Comparison of ENCODE assay signal across 8 cellular contexts in the genomic region with DNA sequence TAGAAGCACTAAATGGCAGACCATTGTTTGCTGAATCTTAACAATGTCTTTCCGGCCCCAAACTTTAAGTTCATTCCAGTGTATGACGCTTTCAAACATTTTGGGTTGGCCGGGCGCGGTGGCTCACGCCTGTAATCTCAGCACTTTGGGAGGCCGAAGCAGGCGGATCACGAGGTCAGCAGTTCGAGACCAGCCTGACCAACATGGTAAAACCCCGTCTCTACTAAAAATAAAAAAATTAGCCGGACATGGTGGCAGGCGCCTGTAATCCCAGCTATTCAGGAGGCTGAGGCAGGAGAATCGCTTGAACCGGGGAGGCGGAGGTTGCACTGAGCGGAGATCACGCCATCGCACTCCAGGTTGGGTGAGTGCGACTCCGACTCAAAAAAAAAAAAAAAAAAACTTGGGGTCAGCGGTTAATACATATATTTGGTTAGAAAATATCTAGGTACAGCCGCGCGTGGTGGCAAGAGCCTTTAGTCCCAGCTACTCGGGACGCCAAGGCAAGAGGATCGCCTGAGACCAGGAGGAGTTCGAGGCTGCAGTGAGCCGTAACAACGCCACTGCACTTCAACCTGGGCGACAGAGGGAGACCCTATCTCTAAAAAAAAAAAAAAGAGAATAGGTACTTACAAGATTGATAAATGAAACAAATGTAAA. TPM values are rescaled to one million over a fixed set of nuclear protein-coding genes. Genes with fewer than 3 reads are reported as not detected.
A peak's percentile ranks its signal among the peaks of the same experiment; 100 is the strongest.
DNase-seq lines count a peak whose midpoint lies in the region; ATAC-seq and TF ChIP-seq lines count a peak whose summit lies in the region.
"Not testable (repeated sequence)": the region's sequence is repeated elsewhere in the genome, so short reads cannot be mapped to it uniquely, and the experiment has no call there.

No MANE protein-coding gene starts in this region.

- H3K27me3 Mint-ChIP-seq in activated CD8-positive, alpha-beta memory T cell treated with anti-CD3 and anti-CD28 coated beads, Interleukin-2, amount 10 ng/mL, durations not matched to agents 7 days and 5 days; central memory CD8-positive, alpha-beta T cell: not testable (repeated sequence)

- not testable (repeated sequence) for H3K4me1 ChIP-seq in HAP-1
- H3K4me1 ChIP-seq in Panc1 (ENCODE audit: control insufficient read depth, insufficient read depth, low read length) (peaks cover 15% of the 10 kb centered on the region), heart right ventricle (peaks cover 4 to 43% (median 20%) of the 10 kb centered on the region in 9 donors), muscle layer of duodenum (ENCODE audit: control insufficient read depth in 1 of 2, insufficient read depth in 2 of 2, low read length in 2 of 2) (peaks cover 0 to 20% of the 10 kb centered on the region in 2 donors)

- CTCF ChIA-PET in AG04450 (lab: Charles Lee); Panc1 (lab: Charles Lee): not testable (repeated sequence)
- CTCF ChIA-PET in activated CD8-positive, alpha-beta memory T cell treated with anti-CD3 and anti-CD28 coated beads, Interleukin-2, amount 10 ng/mL, durations not matched to agents 7 days and 5 days (lab: Charles Lee): interaction anchor here (0.7 to 4.6 kb wide), 5 partner anchors 12 to 124 kb away, joined by 3 to 78 read pairs (median 3); a partner anchor contains a TSS

- H3K36me3 ChIP-seq in HAP-1 (replicated peaks) (peaks cover 41% of the 10 kb centered on the region), Panc1 (ENCODE audit: control insufficient read depth, insufficient read depth, low read length) (peaks cover 21% of the 10 kb centered on the region), heart right ventricle (peaks cover 0 to 35% (median 8%) of the 10 kb centered on the region in 9 donors), muscle layer of duodenum (ENCODE audit: control insufficient read depth in 1 of 2, insufficient read depth in 2 of 2, low read length in 2 of 2) (peaks cover 14 to 23% of the 10 kb centered on the region in 2 donors)

- H3K4me3 Mint-ChIP-seq in activated CD8-positive, alpha-beta memory T cell treated with anti-CD3 and anti-CD28 coated beads, Interleukin-2, amount 10 ng/mL, durations not matched to agents 7 days and 5 days: peak overlapping the region; percentile 89
- H3K4me3 Mint-ChIP-seq in central memory CD8-positive, alpha-beta T cell: peak overlapping the region; percentile 96

- WGBS in heart right ventricle, 2 donors: 18 to 24% methylated on average over 32 of the region's 32 CpGs

- H3K4me3 ChIP-seq in AG04450 (ENCODE audit: low read depth, low read length) (peak overlapping the region; percentile 95), HAP-1 (peak overlapping the region; percentile 95), Panc1 (ENCODE audit: low read depth in 2 of 2, low read length in 2 of 2) (peak overlapping the region; percentile 92 to 93), heart right ventricle (peak overlapping the region; percentile 77 to 99 (median 90)), muscle layer of duodenum (ENCODE audit: low read depth in 1 of 2, low read length in 2 of 2) (peak overlapping the region; percentile 76 to 98)

- H3K36me3 Mint-ChIP-seq in activated CD8-positive, alpha-beta memory T cell treated with anti-CD3 and anti-CD28 coated beads, Interleukin-2, amount 10 ng/mL, durations not matched to agents 7 days and 5 days: peaks cover 49% of the 10 kb centered on the region
- peaks cover 56% of the 10 kb centered on the region for H3K36me3 Mint-ChIP-seq in central memory CD8-positive, alpha-beta T cell (ENCODE audit: insufficient read depth)

- in situ Hi-C loops in HAP-1 (cut with MboI; ENCODE audit: low sequenced_read_pairs); Panc1 (cut with HindIII; ENCODE audit: low pct_unique_long_range_greater_than_20kb, low sequenced_read_pairs): not testable (repeated sequence)

- H3K27me3 ChIP-seq in AG04450 (ENCODE audit: control insufficient read depth, insufficient read depth, low read length); HAP-1 (ENCODE audit: low read depth); Panc1 (ENCODE audit: control insufficient read depth, insufficient read depth, low read length); heart right ventricle; muscle layer of duodenum (ENCODE audit: low read depth, low read length): not testable (repeated sequence)

- POLR2A ChIA-PET in AG04450 (lab: Yijun Ruan, JAX): interaction anchor here (0.7 to 1.9 kb wide), 3 partner anchors 10 to 49 kb away, joined by 3 to 12 read pairs (median 3); a partner anchor contains a TSS
- POLR2A ChIA-PET in Panc1 (lab: Charles Lee): interaction anchor here (0.6 to 0.7 kb wide), 3 partner anchors 8 to 861 kb away, joined by 3 to 4 read pairs (median 3); no protein-coding TSS in a partner anchor

- H3K9me3 ChIP-seq in AG04450 (ENCODE audit: control insufficient read depth, insufficient read depth, low read length); HAP-1; Panc1 (ENCODE audit: control insufficient read depth, insufficient read depth, low read depth, low read length); heart right ventricle; muscle layer of duodenum (ENCODE audit: control insufficient read depth in 1 of 2, low read length in 2 of 2): not testable (repeated sequence)

- not testable (repeated sequence) for DNase-seq in AG04450 (ENCODE audit: low read depth, low spot score); Panc1 (ENCODE audit: low read depth, low spot score); central memory CD8-positive, alpha-beta T cell (ENCODE audit: low spot score in 2 of 2); heart right ventricle
- peak in 1 of 2 experiments; percentile 55 for DNase-seq in HAP-1 (ENCODE audit: low spot score in 2 of 2)
- peak; percentile 48 for DNase-seq in activated CD8-positive, alpha-beta memory T cell treated with anti-CD3 and anti-CD28 coated beads, Interleukin-2, amount 10 ng/mL, durations not matched to agents 7 days and 5 days
- peak; percentile 50 for DNase-seq in stimulated activated CD4-positive, alpha-beta T cell treated with anti-CD3 and anti-CD28 coated beads, Interleukin-15, amount 100 ng/mL, for 24 hours

- H3K4me1 Mint-ChIP-seq in activated CD8-positive, alpha-beta memory T cell treated with anti-CD3 and anti-CD28 coated beads, Interleukin-2, amount 10 ng/mL, durations not matched to agents 7 days and 5 days: peaks cover 41% of the 10 kb centered on the region
- H3K4me1 Mint-ChIP-seq in central memory CD8-positive, alpha-beta T cell: peaks cover 53% of the 10 kb centered on the region

- ATAC-seq in Panc1; activated CD8-positive, alpha-beta memory T cell treated with anti-CD3 and anti-CD28 coated beads, Interleukin-2, amount 10 ng/mL, durations not matched to agents 7 days and 5 days; central memory CD8-positive, alpha-beta T cell (replicated peaks; ENCODE audit: extremely low read depth, poor library complexity, severe bottlenecking); heart right ventricle: not testable (repeated sequence)

- H3K27ac Mint-ChIP-seq in activated CD8-positive, alpha-beta memory T cell treated with anti-CD3 and anti-CD28 coated beads, Interleukin-2, amount 10 ng/mL, durations not matched to agents 7 days and 5 days: peak overlapping the region; percentile 99
- peak overlapping the region; percentile 100 for H3K27ac Mint-ChIP-seq in central memory CD8-positive, alpha-beta T cell (ENCODE audit: low read depth)

- TF ChIP-seq CTCF in AG04450 (IDR thresholded peaks at IDR 0.05; ENCODE audit: low read depth, low read length); Panc1 (IDR thresholded peaks at IDR 0.05); heart right ventricle (IDR thresholded peaks at IDR 0.05): not testable (repeated sequence)

- H3K27ac ChIP-seq in AG04450 (ENCODE audit: low read depth, low read length): not testable (repeated sequence)
- H3K27ac ChIP-seq in Panc1 (ENCODE audit: low read length): peak overlapping the region; percentile 95
- peak overlapping the region in 9 of 10 donors; percentile 86 to 97 (median 94) for H3K27ac ChIP-seq in heart right ventricle
- peak overlapping the region; percentile 98 for H3K27ac ChIP-seq in muscle layer of duodenum (ENCODE audit: low read length)

- not testable (repeated sequence) for BruUV-seq in Panc1 (replicated peaks; lab: Mats Ljungman, UMichigan)

- not testable (repeated sequence) for H3K9me3 Mint-ChIP-seq in activated CD8-positive, alpha-beta memory T cell treated with anti-CD3 and anti-CD28 coated beads, Interleukin-2, amount 10 ng/mL, durations not matched to agents 7 days and 5 days (ENCODE audit: low read depth); central memory CD8-positive, alpha-beta T cell

- intact Hi-C loops in Panc1 (cut with micrococcal nuclease; ENCODE audit: unreplicated experiment); heart right ventricle (cut with DNase I): not testable (repeated sequence)

RNA-seq across cellular contexts. Expression of a gene that starts 1.1 kb away (rescaled TPM):
- polyA plus RNA-seq in AG04450 (2011; rRNA removed) (3,597 and 3,950 TPM in 2 replicates), heart right ventricle (1,000 to 10,000 TPM; 1,122 to 2,979 TPM)
- 758 and 830 TPM in 2 replicates for polyA minus RNA-seq in AG04450 (2011; rRNA and poly(A)+ RNA removed)
- total RNA-seq in Panc1 (2021; ENCODE audit: unreplicated experiment) (866 TPM), heart right ventricle (100 to 1,000 TPM; 619 to 959 (median 708) TPM)
- polyA plus RNA-seq in Panc1 (2012; ENCODE audit: insufficient read length): 1,233 TPM
- 1,000 to 10,000 TPM; 1,378 to 1,419 TPM for total RNA-seq in activated CD8-positive, alpha-beta memory T cell treated with anti-CD3 and anti-CD28 coated beads, Interleukin-2, amount 10 ng/mL, durations not matched to agents 7 days and 5 days

RNA-seq across cellular contexts. Expression of a gene that starts 13.6 kb away (rescaled TPM):
- polyA plus RNA-seq in AG04450 (2011; rRNA removed) (9.8 and 12.8 TPM in 2 replicates), heart right ventricle (1 to 10 TPM; 3.3 to 5.7 TPM)
- 3.1 and 5.9 TPM in 2 replicates for polyA minus RNA-seq in AG04450 (2011; rRNA and poly(A)+ RNA removed)
- total RNA-seq in Panc1 (2021; ENCODE audit: unreplicated experiment) (23.3 TPM), heart right ventricle (10 to 100 TPM in 1 of 10 donors, 1 to 10 TPM in 9; 2.7 to 38.4 (median 7.0) TPM)
- 11.6 TPM for polyA plus RNA-seq in Panc1 (2012; ENCODE audit: insufficient read length)
- 10 to 100 TPM; 64.4 to 71.3 TPM for total RNA-seq in activated CD8-positive, alpha-beta memory T cell treated with anti-CD3 and anti-CD28 coated beads, Interleukin-2, amount 10 ng/mL, durations not matched to agents 7 days and 5 days

RNA-seq across cellular contexts. Expression of a gene that starts 35.3 kb away (rescaled TPM):
- polyA plus RNA-seq in AG04450 (2011; rRNA removed) (272 and 295 TPM in 2 replicates), heart right ventricle (100 to 1,000 TPM; 253 to 562 TPM)
- polyA minus RNA-seq in AG04450 (2011; rRNA and poly(A)+ RNA removed): 68.1 and 81.9 TPM in 2 replicates
- total RNA-seq in Panc1 (2021; ENCODE audit: unreplicated experiment) (136 TPM), heart right ventricle (100 to 1,000 TPM; 103 to 164 (median 127) TPM)
- 167 TPM for polyA plus RNA-seq in Panc1 (2012; ENCODE audit: insufficient read length)
- total RNA-seq in activated CD8-positive, alpha-beta memory T cell treated with anti-CD3 and anti-CD28 coated beads, Interleukin-2, amount 10 ng/mL, durations not matched to agents 7 days and 5 days: 100 to 1,000 TPM; 245 to 248 TPM

RNA-seq across cellular contexts. Expression of a gene that starts 35.5 kb away (rescaled TPM):
- polyA plus RNA-seq in AG04450 (2011; rRNA removed) (47.5 and 54.7 TPM in 2 replicates), heart right ventricle (10 to 100 TPM in 1 of 2 donors, 1 to 10 TPM in 1; 6.1 to 18.9 TPM)
- 25.8 and 31.1 TPM in 2 replicates for polyA minus RNA-seq in AG04450 (2011; rRNA and poly(A)+ RNA removed)
- total RNA-seq in Panc1 (2021; ENCODE audit: unreplicated experiment) (51.4 TPM), heart right ventricle (10 to 100 TPM in 9 of 10 donors, 1 to 10 TPM in 1; 9.7 to 23.4 (median 14.3) TPM)
- 24.6 TPM for polyA plus RNA-seq in Panc1 (2012; ENCODE audit: insufficient read length)
- 10 to 100 TPM; 68.4 to 75.9 TPM for total RNA-seq in activated CD8-positive, alpha-beta memory T cell treated with anti-CD3 and anti-CD28 coated beads, Interleukin-2, amount 10 ng/mL, durations not matched to agents 7 days and 5 days

RNA-seq across cellular contexts. Expression of a gene that starts 49.9 kb away (rescaled TPM):
- polyA plus RNA-seq in AG04450 (2011; rRNA removed) (6.6 and 9.1 TPM in 2 replicates), heart right ventricle (1 to 10 TPM; 2.9 to 5.3 TPM)
- 1.7 and 3.0 TPM in 2 replicates for polyA minus RNA-seq in AG04450 (2011; rRNA and poly(A)+ RNA removed)
- total RNA-seq in Panc1 (2021; ENCODE audit: unreplicated experiment) (8.2 TPM), heart right ventricle (1 to 10 TPM; 4.1 to 6.9 (median 4.6) TPM)
- 8.3 TPM for polyA plus RNA-seq in Panc1 (2012; ENCODE audit: insufficient read length)
- total RNA-seq in activated CD8-positive, alpha-beta memory T cell treated with anti-CD3 and anti-CD28 coated beads, Interleukin-2, amount 10 ng/mL, durations not matched to agents 7 days and 5 days: 10 to 100 TPM in 1 of 2 experiments, 1 to 10 TPM in 1; 8.7 to 11.5 TPM
